Comparison of ENCODE assay signal across 8 cellular contexts in the genomic region with DNA sequence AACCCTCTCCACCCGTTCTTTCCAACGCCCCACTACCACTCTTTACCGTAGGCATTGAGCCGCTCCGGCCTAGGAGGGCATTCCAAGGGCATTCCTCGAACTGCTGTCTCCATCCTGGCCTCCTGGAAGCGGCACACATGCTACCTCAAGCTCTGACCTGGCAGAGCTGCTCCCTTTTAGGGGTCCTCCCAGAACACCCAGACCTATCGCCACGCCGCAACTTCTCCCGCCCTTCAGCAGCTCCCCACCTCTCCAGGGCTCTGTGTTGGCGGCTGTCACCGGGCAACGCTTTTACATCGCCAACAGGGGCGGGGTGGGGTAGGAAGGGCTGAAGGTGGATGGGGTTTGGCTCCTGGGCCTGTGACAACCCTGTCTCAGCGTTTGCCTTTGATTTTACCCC. TPM values are rescaled to one million over a fixed set of nuclear protein-coding genes. Genes with fewer than 3 reads are reported as not detected.
DNase-seq lines count a peak whose midpoint lies in the region; ATAC-seq and TF ChIP-seq lines count a peak whose summit lies in the region.

No MANE protein-coding gene starts in this region.

- H3K27ac ChIP-seq in OCI-LY7 (ENCODE audit: low read depth, low read length, poor library complexity, severe bottlenecking): no peak overlapping the region
- H3K27ac ChIP-seq in parathyroid adenoma: no peak overlapping the region

- no peaks in the 10 kb centered on the region for H3K27me3 ChIP-seq in parathyroid adenoma (ENCODE audit: control insufficient read depth, insufficient read depth, low read length)

- peak overlapping the region; percentile 87 for H3K4me3 Mint-ChIP-seq in glutamatergic neuron (ENCODE audit: unreplicated experiment)

- no peak for TF ChIP-seq CTCF in OCI-LY7 (conservative IDR thresholded peaks at IDR 0.05; ENCODE audit: low read length)
- TF ChIP-seq CTCF in glutamatergic neuron (IDR thresholded peaks at IDR 0.05; ENCODE audit: partially characterized antibody, unreplicated experiment): no peak
- no peak for TF ChIP-seq CTCF in parathyroid adenoma (IDR thresholded peaks at IDR 0.05)

- H4K20me1 ChIP-seq in OCI-LY7 (ENCODE audit: insufficient read depth, low read length): no peaks in the 10 kb centered on the region

- peaks cover 15% of the 10 kb centered on the region for H3K9me3 Mint-ChIP-seq in glutamatergic neuron (ENCODE audit: unreplicated experiment)

- no peak for ATAC-seq in HG02759 (IDR thresholded peaks at IDR 0.05; ENCODE audit: unreplicated experiment)

- H3K4me3 ChIP-seq in OCI-LY7 (ENCODE audit: low read depth, low read length, poor library complexity, severe bottlenecking): peak overlapping the region; percentile 61
- no peak overlapping the region for H3K4me3 ChIP-seq in parathyroid adenoma (ENCODE audit: low read depth, low read length)

- H3K79me2 ChIP-seq in OCI-LY7 (ENCODE audit: insufficient read depth, low read depth, low read length) (no peaks in the 10 kb centered on the region), parathyroid adenoma (no peaks in the 10 kb centered on the region)

- peak overlapping the region; percentile 97; the same call in 1 of the 2 replicates for H2AFZ ChIP-seq in OCI-LY7 (ENCODE audit: low read length)
- H2AFZ ChIP-seq in parathyroid adenoma: peak overlapping the region; percentile 75

- no peaks in the 10 kb centered on the region for H3K4me1 ChIP-seq in ES-I3 (ENCODE audit: insufficient read depth, low read length)
- H3K4me1 ChIP-seq in OCI-LY7 (ENCODE audit: insufficient read depth, low read length, poor library complexity, severe bottlenecking): peaks cover 26% of the 10 kb centered on the region
- H3K4me1 ChIP-seq in parathyroid adenoma: no peaks in the 10 kb centered on the region

- peaks cover 16% of the 10 kb centered on the region for H3K4me1 Mint-ChIP-seq in glutamatergic neuron (ENCODE audit: low read depth, unreplicated experiment)

- DNase-seq in OCI-LY7 (ENCODE audit: low spot score) (peak; percentile 12), glutamatergic neuron (no peak), NCI-H226 (no peak), NCI-H2029 treated with DMSO at 0.1 percent for 48 hours (lab: John Stamatoyannopoulos, UW) (no peak)
- DNase-seq in activated CD4-positive, alpha-beta T cell treated with anti-CD3 and anti-CD28 coated beads, Interleukin-2, amount 50 U/mL, for 48 hours: no peak

- no peaks in the 10 kb centered on the region for H3K9me2 ChIP-seq in OCI-LY7 (ENCODE audit: insufficient read depth, low read length)

- H3K9ac ChIP-seq in ES-I3 (ENCODE audit: low read depth, low read length): peak overlapping the region; percentile 53; the same call in 1 of the 2 replicates
- no peak overlapping the region for H3K9ac ChIP-seq in parathyroid adenoma

- no peaks in the 10 kb centered on the region for H3K9me3 ChIP-seq in ES-I3 (ENCODE audit: control insufficient read depth, insufficient read depth, low read length)
- no peaks in the 10 kb centered on the region for H3K9me3 ChIP-seq in OCI-LY7 (ENCODE audit: low read length)
- no peaks in the 10 kb centered on the region for H3K9me3 ChIP-seq in parathyroid adenoma (ENCODE audit: control insufficient read depth, low read length)

- H3K4me2 ChIP-seq in OCI-LY7 (ENCODE audit: low read length): peak overlapping the region; percentile 83
- peak overlapping the region; percentile 83 for H3K4me2 ChIP-seq in parathyroid adenoma (ENCODE audit: low read length)

- POLR2A ChIA-PET in OCI-LY7 (lab: Charles Lee): interaction anchor here (0.6 kb wide), 1 partner anchor 592 kb away, joined by 5 read pairs; no protein-coding TSS in a partner anchor

- no peaks in the 10 kb centered on the region for H3K36me3 ChIP-seq in ES-I3 (ENCODE audit: insufficient read depth, low read length)
- H3K36me3 ChIP-seq in OCI-LY7 (ENCODE audit: insufficient read depth, low read length): no peaks in the 10 kb centered on the region
- H3K36me3 ChIP-seq in parathyroid adenoma (ENCODE audit: control insufficient read depth, insufficient read depth, low read length): no peaks in the 10 kb centered on the region

- no TSS peak for BruUV-seq in OCI-LY7 (replicated peaks; lab: Mats Ljungman, UMichigan)

- intact Hi-C loops in OCI-LY7 (cut with micrococcal nuclease; ENCODE audit: unreplicated experiment): no loop called here

- peaks cover 20% of the 10 kb centered on the region for H3K27me3 Mint-ChIP-seq in glutamatergic neuron (ENCODE audit: unreplicated experiment)

- peak overlapping the region; percentile 83 for H3K27ac Mint-ChIP-seq in glutamatergic neuron (ENCODE audit: unreplicated experiment)

- CTCF ChIA-PET in OCI-LY7 (lab: Charles Lee; ENCODE audit: unreplicated experiment): no interaction called here

- H3K36me3 Mint-ChIP-seq in glutamatergic neuron (ENCODE audit: unreplicated experiment): no peaks in the 10 kb centered on the region

RNA-seq across cellular contexts. Expression of a gene that starts 4.6 kb away (rescaled TPM):
- total RNA-seq in OCI-LY7 (2014; rRNA removed; shearing (Covaris generic)): 0.98 and 1.0 TPM in 2 replicates
- total RNA-seq in OCI-LY7 (2022) (3.9 and 4.0 TPM in 2 replicates), glutamatergic neuron (ENCODE audit: unreplicated experiment) (4.6 TPM)

RNA-seq across cellular contexts. Expression of a gene that starts 52.0 kb away (rescaled TPM):
- 23.8 and 27.7 TPM in 2 replicates for total RNA-seq in OCI-LY7 (2014; rRNA removed; shearing (Covaris generic))
- 26.7 and 28.0 TPM in 2 replicates for total RNA-seq in OCI-LY7 (2022)
- total RNA-seq in glutamatergic neuron (ENCODE audit: unreplicated experiment): 7.2 TPM

RNA-seq across cellular contexts. Expression of a gene that starts 52.3 kb away (rescaled TPM):
- 16.3 and 19.4 TPM in 2 replicates for total RNA-seq in OCI-LY7 (2014; rRNA removed; shearing (Covaris generic))
- total RNA-seq in OCI-LY7 (2022) (13.9 and 15.8 TPM in 2 replicates), glutamatergic neuron (ENCODE audit: unreplicated experiment) (0.78 TPM)
